Comparison of ENCODE assay signal across 8 cellular contexts in genomic region chr3:108222813-108223307, GRCh38. TPM values are rescaled to one million over a fixed set of nuclear protein-coding genes. Genes with fewer than 3 reads are reported as not detected.
A peak's percentile ranks its signal among the peaks of the same experiment; 100 is the strongest.
DNase-seq lines count a peak whose midpoint lies in the region; ATAC-seq and TF ChIP-seq lines count a peak whose summit lies in the region.

No MANE protein-coding gene starts in this region.

- DNase-seq in activated T-cell treated with anti-CD3 and anti-CD28 coated beads, Interleukin-2, amount 50 U/mL, for 72 hours, result no peak
- DNase-seq in activated T-cell treated with anti-CD3 and anti-CD28 coated beads for 4 hours, result no peak
- no peak for DNase-seq in WERI-Rb-1
- no peak for DNase-seq in heart right ventricle
- no peak for DNase-seq in skeletal muscle cell (ENCODE audit: low read depth)
- DNase-seq in EL, result no peak
- DNase-seq in SW480 (ENCODE audit: low spot score), result no peak
- DNase-seq in stimulated activated CD4-positive, alpha-beta T cell treated with anti-CD3 and anti-CD28 coated beads, Interleukin-15, amount 100 ng/mL, for 24 hours, result no peak

- ATAC-seq in activated T-cell treated with anti-CD3 and anti-CD28 coated beads, Interleukin-2, amount 50 U/mL, for 72 hours (replicated peaks in 1 of 2), result no peak
- ATAC-seq in heart right ventricle, result peak in 4 of 8 donors; percentile 25 to 38 (median 28)

- H3K4me1 ChIP-seq in heart right ventricle, result peaks cover 0 to 52% (median 20%) of the 10 kb centered on the region in 9 donors

- peak overlapping the region; percentile 96 to 99 for H3K4me3 Mint-ChIP-seq in activated T-cell treated with anti-CD3 and anti-CD28 coated beads, Interleukin-2, amount 50 U/mL, for 72 hours

- peaks cover 4% of the 10 kb centered on the region; the same call in 1 of the 2 replicates for H3K36me3 ChIP-seq in WERI-Rb-1
- H3K36me3 ChIP-seq in heart right ventricle, result peaks cover 0 to 7% (median 0%) of the 10 kb centered on the region in 9 donors

- peaks cover 1 to 3% of the 10 kb centered on the region in 2 donors for H3K36me3 Mint-ChIP-seq in activated T-cell treated with anti-CD3 and anti-CD28 coated beads, Interleukin-2, amount 50 U/mL, for 72 hours (ENCODE audit: insufficient read depth in 2 of 2)

- H3K27ac Mint-ChIP-seq in activated T-cell treated with anti-CD3 and anti-CD28 coated beads, Interleukin-2, amount 50 U/mL, for 72 hours, result peak overlapping the region; percentile 95

- H3K9me3 ChIP-seq in WERI-Rb-1 (ENCODE audit: severe bottlenecking) (no peaks in the 10 kb centered on the region), heart right ventricle (no peaks in the 10 kb centered on the region)

- WGBS in heart right ventricle, 2 donors, result 9 to 11% methylated on average over 4 of the region's 4 CpGs

- no peaks in the 10 kb centered on the region for H3K9me3 Mint-ChIP-seq in activated T-cell treated with anti-CD3 and anti-CD28 coated beads, Interleukin-2, amount 50 U/mL, for 72 hours

- no peaks in the 10 kb centered on the region for H3K27me3 ChIP-seq in WERI-Rb-1 (ENCODE audit: insufficient read depth, low read depth, severe bottlenecking)
- no peaks in the 10 kb centered on the region for H3K27me3 ChIP-seq in heart right ventricle

- peak overlapping the region; percentile 48 for H3K4me3 ChIP-seq in WERI-Rb-1 (ENCODE audit: low read depth, low read length)
- peak overlapping the region; percentile 65 to 91 (median 76) for H3K4me3 ChIP-seq in heart right ventricle
- H3K4me3 ChIP-seq in skeletal muscle cell (ENCODE audit: low read depth, low read length), result peak overlapping the region; percentile 84

- no peaks in the 10 kb centered on the region for H3K27me3 Mint-ChIP-seq in activated T-cell treated with anti-CD3 and anti-CD28 coated beads, Interleukin-2, amount 50 U/mL, for 72 hours (ENCODE audit: low read depth)

- TF ChIP-seq CTCF in WERI-Rb-1 (IDR thresholded peaks at IDR 0.05; ENCODE audit: low read depth, low read length) (no peak), heart right ventricle (IDR thresholded peaks at IDR 0.05) (no peak)

- intact Hi-C loops in heart right ventricle (cut with DNase I), result loop anchor here in 7 of 10 donors (2.0 to 10.0 kb wide), 8 partner anchors 128 to 298 kb away; partner anchors contain the start of gene CD47 (in 5 of the 7)

- peaks cover 58% of the 10 kb centered on the region for H3K4me1 Mint-ChIP-seq in activated T-cell treated with anti-CD3 and anti-CD28 coated beads, Interleukin-2, amount 50 U/mL, for 72 hours (ENCODE audit: low read depth)

- peak overlapping the region; percentile 77 for H3K27ac ChIP-seq in WERI-Rb-1
- peak overlapping the region in 9 of 10 donors; percentile 23 to 88 (median 72) for H3K27ac ChIP-seq in heart right ventricle

RNA-seq across cellular contexts. Expression of gene IFT57, which starts 0.6 kb away (rescaled TPM):
- 10 to 100 TPM; 19.6 to 23.0 TPM for total RNA-seq in activated T-cell treated with anti-CD3 and anti-CD28 coated beads, Interleukin-2, amount 50 U/mL, for 72 hours
- 10 to 100 TPM; 15.4 to 29.5 (median 21.0) TPM for total RNA-seq in heart right ventricle
- polyA plus RNA-seq in heart right ventricle, result 10 to 100 TPM in 1 of 2 donors, 1 to 10 TPM in 1; 5.9 to 19.8 TPM
